Comparison of ENCODE assay signal across 1 cellular context in the genomic region with DNA sequence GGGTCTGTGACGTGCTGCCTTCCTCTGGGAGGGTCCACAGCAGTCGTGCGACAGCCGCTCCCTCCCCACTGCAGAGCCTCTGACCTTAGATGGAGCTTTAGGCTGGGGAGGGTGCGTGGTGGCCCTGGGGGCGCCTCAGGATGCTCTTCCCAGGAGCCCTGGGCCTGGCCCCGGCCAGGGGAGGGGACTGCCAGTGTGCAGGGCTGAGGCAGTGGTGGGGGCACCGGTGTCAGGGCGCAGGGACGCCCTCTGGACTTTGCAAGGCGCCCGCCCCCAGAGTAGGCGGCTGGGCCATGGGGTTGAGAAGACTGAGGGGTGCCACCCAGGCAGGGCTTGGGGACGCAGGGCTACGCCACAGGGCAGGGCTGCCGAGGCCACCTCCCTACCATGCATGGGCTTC. TPM values are rescaled to one million over a fixed set of nuclear protein-coding genes. Genes with fewer than 3 reads are reported as not detected.
"Had no signal": no experiment of that assay in that cellular context is flagged by ENCODE, and none has a peak within 500 bp of the region (broad histone marks: within the 10 kb centered on the region; RNA-seq: fewer than 3 reads in every experiment).

No MANE protein-coding gene starts in this region.

RNA-seq across cellular contexts. Expression of a gene that starts 14.6 kb away (rescaled TPM):
- total RNA-seq: SJSA1 had no signal
